ENCODE assay signal across 15 cellular contexts in genomic region chr13:24083722-24084421, GRCh38.
A peak's percentile ranks its signal among the peaks of the same experiment; 100 is the strongest.
DNase-seq lines count a peak whose midpoint lies in the region; ATAC-seq and TF ChIP-seq lines count a peak whose summit lies in the region.
"Had no signal": no experiment of that assay in that cellular context is flagged by ENCODE, and none has a peak within 500 bp of the region (broad histone marks: within the 10 kb centered on the region; RNA-seq: fewer than 3 reads in every experiment).

No MANE protein-coding gene starts in this region.

- H3K27ac ChIP-seq in right atrium auricular region: no peak overlapping the region
- H3K27ac ChIP-seq in dorsolateral prefrontal cortex: peak overlapping the region in 47 of 59 donors; percentile 7 to 83 (median 53)
- no peak overlapping the region for H3K27ac ChIP-seq in ovary
- H3K27ac ChIP-seq in psoas muscle: no peak overlapping the region
- no peak overlapping the region for H3K27ac ChIP-seq in foreskin keratinocyte
- H3K27ac ChIP-seq: HL-60 had no signal

- H3K4me3 ChIP-seq in right atrium auricular region (no peak overlapping the region), dorsolateral prefrontal cortex (peak overlapping the region; percentile 11 to 68 (median 49)), ovary (no peak overlapping the region), psoas muscle (no peak overlapping the region)

- H3K36me3 ChIP-seq in right atrium auricular region: no peaks in the 10 kb centered on the region
- no peaks in the 10 kb centered on the region for H3K36me3 ChIP-seq in ovary
- no peaks in the 10 kb centered on the region for H3K36me3 ChIP-seq in psoas muscle (ENCODE audit: insufficient read depth in 1 of 2, low read depth in 1 of 2)

- DNase-seq in right atrium auricular region (ENCODE audit: low spot score) (peak; percentile 50), Right ventricle myocardium superior (no peak), dorsolateral prefrontal cortex (peak in 3 of 10 donors; percentile 27 to 57 (median 46)), middle frontal gyrus (ENCODE audit: extremely low spot score, low spot score) (peak; percentile 27), ovary (no peak), HUDEP-2 (lab: John Stamatoyannopoulos, UW; ENCODE audit: unreplicated experiment in 76 of 76) (no peak), psoas muscle (no peak), foreskin keratinocyte (no peak)
- DNase-seq: activated naive CD4-positive, alpha-beta T cell treated with anti-CD3 and anti-CD28 coated beads for 36 hours; CD8-positive, alpha-beta T cell; left cardiac atrium; naive B cell; NCI-H2029; stimulated activated naive CD8-positive, alpha-beta T cell treated with anti-CD3 and anti-CD28 coated beads, Interleukin-15, Interleukin-2, amounts not matched to agents 100 U/mL and 50 U/mL, for 24 hours had no signal

- no peak for TF ChIP-seq POLR2A in ovary (IDR thresholded peaks at IDR 0.05)

- intact Hi-C loops in Right ventricle myocardium superior (cut with DNase I): no loop called here
- intact Hi-C loops in dorsolateral prefrontal cortex (cut with DNase I): no loop called here
- intact Hi-C loops in ovary (cut with DNase I): no loop called here
- intact Hi-C loops in psoas muscle (cut with DNase I): no loop called here

- ATAC-seq in Right ventricle myocardium superior (ENCODE audit: poor library complexity) (no peak), psoas muscle (no peak), foreskin keratinocyte (no peak)
- ATAC-seq: CD8-positive, alpha-beta T cell; left cardiac atrium; stimulated activated naive CD8-positive, alpha-beta T cell treated with anti-CD3 and anti-CD28 coated beads, Interleukin-15, Interleukin-2, amounts not matched to agents 100 U/mL and 50 U/mL, for 24 hours had no signal

- H3K27me3 ChIP-seq in right atrium auricular region (no peaks in the 10 kb centered on the region), dorsolateral prefrontal cortex (no peaks in the 10 kb centered on the region), ovary (no peaks in the 10 kb centered on the region), psoas muscle (ENCODE audit: insufficient read depth in 3 of 3, low read length in 2 of 3) (peaks cover 0 to 3% (median 0%) of the 10 kb centered on the region in 3 donors), foreskin keratinocyte (peaks cover 17% of the 10 kb centered on the region)

- H3K9me3 ChIP-seq in right atrium auricular region (no peaks in the 10 kb centered on the region), ovary (no peaks in the 10 kb centered on the region), psoas muscle (no peaks in the 10 kb centered on the region)

- TF ChIP-seq EP300 in ovary (IDR thresholded peaks at IDR 0.05): no peak

- TF ChIP-seq CTCF in right atrium auricular region (IDR thresholded peaks at IDR 0.05): no peak
- no peak for TF ChIP-seq CTCF in dorsolateral prefrontal cortex (IDR thresholded peaks at IDR 0.05 in 54 of 56, conservative IDR thresholded peaks at IDR 0.05 in 2 of 56; ENCODE audit: low read depth in 1 of 56, partially characterized antibody in 56 of 56)
- no peak for TF ChIP-seq CTCF in ovary (IDR thresholded peaks at IDR 0.05)
- TF ChIP-seq CTCF in psoas muscle (IDR thresholded peaks at IDR 0.05): no peak
- no peak for TF ChIP-seq CTCF in foreskin keratinocyte (conservative IDR thresholded peaks at IDR 0.05)

- WGBS in ovary, 3 donors: 47 to 55% (median 48%) methylated on average over 15 of the region's 15 CpGs
- 59 to 66% (median 60%) methylated on average over 15 of the region's 15 CpGs for WGBS in psoas muscle, 3 donors

- peaks cover 0 to 10% of the 10 kb centered on the region in 2 donors for H3K4me1 ChIP-seq in right atrium auricular region
- peaks cover 24% of the 10 kb centered on the region for H3K4me1 ChIP-seq in ovary (ENCODE audit: insufficient read depth)
- no peaks in the 10 kb centered on the region for H3K4me1 ChIP-seq in psoas muscle
- no peaks in the 10 kb centered on the region for H3K4me1 ChIP-seq in foreskin keratinocyte

Comparison
In these comparisons a context has a peak if more than half of its experiments do, and no peak if none do; other contexts are left out.
1. DNase-seq: peak in right atrium auricular region (single experiment) and middle frontal gyrus (single experiment); none in Right ventricle myocardium superior (single experiment), ovary (0 of 5), HUDEP-2 (0 of 76), psoas muscle (0 of 2) and foreskin keratinocyte (0 of 2).
2. H3K27ac ChIP-seq: peak in dorsolateral prefrontal cortex (47 of 59); none in right atrium auricular region (0 of 2), ovary (0 of 2), psoas muscle (single experiment) and foreskin keratinocyte (single experiment).
3. H3K4me3 ChIP-seq: peak in dorsolateral prefrontal cortex (59 of 59); none in right atrium auricular region (0 of 2), ovary (single experiment) and psoas muscle (single experiment).